8 cellular contexts compared by ENCODE assay signal in genomic region chr9:72557549-72557948, GRCh38. TPM values are rescaled to one million over a fixed set of nuclear protein-coding genes. Genes with fewer than 3 reads are reported as not detected.
DNase-seq lines count a peak whose midpoint lies in the region; FAIRE-seq and TF ChIP-seq lines count a peak whose summit lies in the region.

No MANE protein-coding gene starts in this region.

- peaks cover 4% of the 10 kb centered on the region; the same call in 1 of the 2 replicates for H3K4me1 ChIP-seq in Caco-2

- DNase-seq in Caco-2 (peak; percentile 17 to 61), SIG-M5 (lab: John Stamatoyannopoulos, UW) (peak; percentile 27), astrocyte of the spinal cord (ENCODE audit: low read depth, low spot score) (peak; percentile 79), myocyte (ENCODE audit: low read depth) (peak; percentile 47), D721Med (ENCODE audit: insufficient read length, low spot score) (no peak), NCI-H2171 (lab: John Stamatoyannopoulos, UW) (no peak), NCI-H2196 treated with DMSO at 0.1 percent for 48 hours (lab: John Stamatoyannopoulos, UW; ENCODE audit: unreplicated experiment) (no peak), amygdala (lab: John Stamatoyannopoulos, UW) (no peak)

- CTCF ChIA-PET in Caco-2 (lab: Charles Lee) = no interaction called here

- TF ChIP-seq CTCF in Caco-2 (IDR thresholded peaks at IDR 0.05; ENCODE audit: insufficient read depth in 1 of 2, low read depth in 1 of 2, low read length in 1 of 2, severe bottlenecking in 1 of 2, unreplicated experiment in 1 of 2) (no peak), astrocyte of the spinal cord (IDR thresholded peaks at IDR 0.05; ENCODE audit: low read depth, low read length) (no peak), D721Med (IDR thresholded peaks at IDR 0.05; ENCODE audit: insufficient read depth, missing control alignments) (no peak)

- no TSS peak for BruUV-seq in Caco-2 (replicated peaks; lab: Mats Ljungman, UMichigan)

- no peaks in the 10 kb centered on the region for H3K36me3 ChIP-seq in Caco-2 (ENCODE audit: control insufficient read depth, insufficient read depth, low read length)

- in situ Hi-C loops in astrocyte of the spinal cord (cut with HindIII; ENCODE audit: low sequenced_read_pairs) = no loop called here

- H3K27me3 Mint-ChIP-seq in Caco-2 (ENCODE audit: insufficient read depth, unreplicated experiment) = no peaks in the 10 kb centered on the region

- H3K9me3 Mint-ChIP-seq in Caco-2 (ENCODE audit: unreplicated experiment) = no peaks in the 10 kb centered on the region

- H3K4me3 ChIP-seq in Caco-2 (ENCODE audit: low read depth, low read length) = no peak overlapping the region
- H3K4me3 ChIP-seq in astrocyte of the spinal cord (ENCODE audit: low read depth, low read length) = no peak overlapping the region

- no peaks in the 10 kb centered on the region for H3K27me3 ChIP-seq in Caco-2 (replicated peaks; ENCODE audit: control insufficient read depth, insufficient read depth, low read length)

- FAIRE-seq in D721Med (lab: Jason Lieb, UNC) = no peak

- intact Hi-C loops in Caco-2 (cut with micrococcal nuclease; ENCODE audit: unreplicated experiment) = loop anchor here (10.0 kb wide), 2 partner anchors 83 to 263 kb away; no protein-coding TSS in a partner anchor

- no peaks in the 10 kb centered on the region for H3K36me3 Mint-ChIP-seq in Caco-2 (ENCODE audit: insufficient read depth, unreplicated experiment)

- POLR2A ChIA-PET in Caco-2 (lab: Charles Lee) = no interaction called here

- H3K9me3 ChIP-seq in Caco-2 = no peaks in the 10 kb centered on the region

- H3K4me3 Mint-ChIP-seq in Caco-2 (ENCODE audit: unreplicated experiment) = no peak overlapping the region

- no peaks in the 10 kb centered on the region for H3K4me1 Mint-ChIP-seq in Caco-2 (ENCODE audit: low read depth, unreplicated experiment)

- no peak overlapping the region for H3K27ac Mint-ChIP-seq in Caco-2 (ENCODE audit: unreplicated experiment)

RNA-seq across cellular contexts. Expression of gene TMC1, which starts 36.1 kb away (rescaled TPM):
- not detected in 2 replicates for total RNA-seq in Caco-2 (2022)
- 0.40 TPM in 1 of 2 replicates, not detected in the other for total RNA-seq in myocyte
- polyA plus RNA-seq in myocyte (2012) = 0.09 TPM

Comparison
In these comparisons a context has a peak if more than half of its experiments do, and no peak if none do; other contexts are left out.
1. DNase-seq: peak in Caco-2 (2 of 2), SIG-M5 (single experiment), astrocyte of the spinal cord (single experiment) and myocyte (single experiment); none in D721Med (single experiment), NCI-H2171 (single experiment), NCI-H2196 treated with DMSO at 0.1 percent for 48 hours (single experiment) and amygdala (0 of 56).